In the genomic region with DNA sequence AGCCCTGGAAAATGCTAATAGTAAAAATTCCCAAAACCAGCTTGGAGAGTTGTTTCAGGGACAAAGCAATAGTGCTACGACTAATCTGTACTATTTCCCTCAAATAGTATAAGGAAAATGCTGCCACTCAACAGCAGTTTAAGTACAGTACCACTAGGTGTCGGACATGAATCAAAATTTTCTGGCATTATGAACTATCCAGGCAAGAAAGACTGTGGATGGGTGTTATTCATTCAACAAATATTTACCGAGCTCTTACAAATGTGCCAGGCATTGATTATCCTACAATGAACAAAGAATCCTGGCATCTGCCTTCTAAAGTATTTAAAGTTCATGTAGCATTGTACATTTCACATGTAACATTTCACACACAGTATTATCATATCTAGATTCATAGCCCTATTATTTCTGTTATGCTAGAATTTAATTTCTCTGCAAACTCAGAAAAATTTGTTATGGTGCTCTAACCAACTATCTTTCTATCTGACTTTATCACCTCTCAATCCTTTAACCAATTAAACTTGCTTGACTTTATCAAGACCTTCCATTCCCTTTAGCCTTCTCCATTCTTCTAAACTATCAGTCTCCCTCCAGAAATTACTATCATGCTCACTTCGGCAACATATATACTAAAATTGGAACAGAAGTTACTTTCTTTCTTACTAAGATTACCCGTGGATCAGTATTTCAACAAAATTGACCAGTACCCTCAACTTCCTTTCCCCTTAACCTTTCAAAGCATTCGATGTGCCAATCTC, we compare ENCODE assay signal across 8 cellular contexts.
DNase-seq lines count a peak whose midpoint lies in the region; ATAC-seq and TF ChIP-seq lines count a peak whose summit lies in the region.

No MANE protein-coding gene starts in this region.

- H3K4me1 ChIP-seq in adipocyte (ENCODE audit: control insufficient read depth, insufficient read depth, low read length) (peaks cover 24% of the 10 kb centered on the region), sigmoid colon (peaks cover 0 to 17% (median 10%) of the 10 kb centered on the region in 4 donors)

- no peak overlapping the region for H3K9ac ChIP-seq in adipocyte (ENCODE audit: low read length)

- no peak overlapping the region for H3K4me3 ChIP-seq in adipocyte (ENCODE audit: low read length)
- no peak overlapping the region for H3K4me3 ChIP-seq in sigmoid colon

- DNase-seq in DMS53 (lab: John Stamatoyannopoulos, UW) (peak; percentile 94), NCI-H2196 (lab: John Stamatoyannopoulos, UW; ENCODE audit: unreplicated experiment) (peak; percentile 40), adipocyte (ENCODE audit: low read depth) (peak; percentile 92), left cardiac atrium (no peak), sigmoid colon (no peak), UCSD-AML1 (lab: John Stamatoyannopoulos, UW; ENCODE audit: unreplicated experiment) (no peak)

- H3K9me3 ChIP-seq in adipocyte (ENCODE audit: control insufficient read depth, low read length) = no peaks in the 10 kb centered on the region
- no peaks in the 10 kb centered on the region for H3K9me3 ChIP-seq in sigmoid colon

- intact Hi-C loops in left cardiac atrium (cut with DNase I) (loop anchor here (2.0 to 10.0 kb wide), 5 partner anchors 82 to 439 kb away; partner anchors contain the start of gene ARHGAP21 (in 1 of the 2)), sigmoid colon (cut with DNase I) (loop anchor here (2.0 to 10.0 kb wide), 3 partner anchors 79 to 346 kb away; partner anchors contain the start of genes ARHGAP21 and PRTFDC1)

- no peaks in the 10 kb centered on the region for H3K36me3 ChIP-seq in adipocyte (ENCODE audit: control insufficient read depth, insufficient read depth, low read length, severe bottlenecking)
- no peaks in the 10 kb centered on the region for H3K36me3 ChIP-seq in sigmoid colon

- H3K27me3 ChIP-seq in adipocyte (replicated peaks; ENCODE audit: control insufficient read depth, insufficient read depth, low read length) (no peaks in the 10 kb centered on the region), sigmoid colon (no peaks in the 10 kb centered on the region)

- no peak for TF ChIP-seq POLR2A in sigmoid colon (IDR thresholded peaks at IDR 0.05)

- TF ChIP-seq EP300 in sigmoid colon (IDR thresholded peaks at IDR 0.05) = no peak

- ATAC-seq in GM19351 (IDR thresholded peaks at IDR 0.05; ENCODE audit: unreplicated experiment) = peak; percentile 80
- peak; percentile 86 for ATAC-seq in HG03175 (IDR thresholded peaks at IDR 0.05; ENCODE audit: unreplicated experiment)
- peak; percentile 86 to 95 for ATAC-seq in left cardiac atrium

- no peak overlapping the region for H3K27ac ChIP-seq in sigmoid colon

- WGBS in sigmoid colon, 2 donors = 17 to 33% methylated on average over 6 of the region's 6 CpGs

- TF ChIP-seq CTCF in sigmoid colon (IDR thresholded peaks at IDR 0.05) = peak; percentile 30 to 73 (median 65)

Comparison
In these comparisons a context has a peak if more than half of its experiments do, and no peak if none do; other contexts are left out.
1. DNase-seq: peak in DMS53 (single experiment), NCI-H2196 (single experiment) and adipocyte (single experiment); none in left cardiac atrium (single experiment), sigmoid colon (single experiment) and UCSD-AML1 (single experiment).
2. Peak in every context shown above with its lines, with median percentiles within 50 percentile points of each other: ATAC-seq.